1 cellular context compared by ENCODE assay signal in genomic region chr11:353315-353857, GRCh38.
TF ChIP-seq lines count a peak whose summit lies in the region.

No MANE protein-coding gene starts in this region.

TF ChIP-seq in HepG2, 621 proteins besides CTCF, POLR2A, EP300 and RAD21 (continues in another document):
- TF ChIP-seq ZNF263 (CRISPR knock-in tag; IDR thresholded peaks at IDR 0.05) (peak; percentile 86; the same call in 1 of the 2 replicates), KMT2A (CRISPR knock-in tag; IDR thresholded peaks at IDR 0.05) (peak; percentile 65), ZNF580 (CRISPR knock-in tag; IDR thresholded peaks at IDR 0.05; ENCODE audit: borderline replicate concordance, low read depth) (no peak), PAWR (CRISPR knock-in tag; IDR thresholded peaks at IDR 0.05; ENCODE audit: borderline replicate concordance) (no peak), DNMT1 (CRISPR knock-in tag; IDR thresholded peaks at IDR 0.05) (no peak), ZNF547 (CRISPR knock-in tag; IDR thresholded peaks at IDR 0.05) (no peak), ZNF616 (CRISPR knock-in tag; IDR thresholded peaks at IDR 0.05; ENCODE audit: low read depth) (no peak), ZNF430 (CRISPR knock-in tag; IDR thresholded peaks at IDR 0.05) (0 out of 2 replicates have a peak, but pooled peaks have one; percentile 51), KDM6A (CRISPR knock-in tag; IDR thresholded peaks at IDR 0.05; ENCODE audit: low read depth) (peak; percentile 26), TRIM22 (IDR thresholded peaks at IDR 0.05) (no peak), ARNT2 (CRISPR knock-in tag; IDR thresholded peaks at IDR 0.05; ENCODE audit: low read depth) (0 out of 2 replicates have a peak, but pooled peaks have one; percentile 43), FOXP1 (IDR thresholded peaks at IDR 0.05) (no peak), FOXP1 (CRISPR knock-in tag; IDR thresholded peaks at IDR 0.05) (peak; percentile 53), AHDC1 (CRISPR knock-in tag; IDR thresholded peaks at IDR 0.05; ENCODE audit: borderline replicate concordance) (peak; percentile 63; the same call in 1 of the 2 replicates), CBX5 (CRISPR knock-in tag; IDR thresholded peaks at IDR 0.05; ENCODE audit: borderline replicate concordance) (peak; percentile 60; the same call in 1 of the 2 replicates), ZBTB10 (CRISPR knock-in tag; IDR thresholded peaks at IDR 0.05; ENCODE audit: borderline replicate concordance) (peak; percentile 46; the same call in 1 of the 2 replicates), MED13 (CRISPR knock-in tag; IDR thresholded peaks at IDR 0.05) (no peak), SALL1 (CRISPR knock-in tag; IDR thresholded peaks at IDR 0.05) (peak; percentile 77), ZNF501 (CRISPR knock-in tag; IDR thresholded peaks at IDR 0.05) (peak; percentile 51; the same call in 1 of the 2 replicates), ZNF333 (CRISPR knock-in tag; IDR thresholded peaks at IDR 0.05; ENCODE audit: borderline replicate concordance) (no peak), MTA3 (CRISPR knock-in tag; IDR thresholded peaks at IDR 0.05) (no peak), POLR2G (IDR thresholded peaks at IDR 0.05; ENCODE audit: low read depth, low read length) (peak; percentile 91), ZNF235 (CRISPR knock-in tag; IDR thresholded peaks at IDR 0.05; ENCODE audit: borderline replicate concordance) (no peak), DBP (CRISPR knock-in tag; IDR thresholded peaks at IDR 0.05; ENCODE audit: not compliant biosample characterization) (no peak), MATR3 (CRISPR knock-in tag; IDR thresholded peaks at IDR 0.05) (no peak), MAFF (IDR thresholded peaks at IDR 0.05; ENCODE audit: low read depth, low read length) (0 out of 2 replicates have a peak, but pooled peaks have one; percentile 3), ZBTB21 (CRISPR knock-in tag; IDR thresholded peaks at IDR 0.05) (no peak), ZNF619 (CRISPR knock-in tag; IDR thresholded peaks at IDR 0.05) (no peak), ZFP82 (CRISPR knock-in tag; IDR thresholded peaks at IDR 0.05; ENCODE audit: borderline replicate concordance) (0 out of 2 replicates have a peak, but pooled peaks have one; percentile 27), TCF7 (IDR thresholded peaks at IDR 0.05; ENCODE audit: low read depth) (0 out of 2 replicates have a peak, but pooled peaks have one; percentile 11), POLR2AphosphoS5 (IDR thresholded peaks at IDR 0.05; ENCODE audit: low read depth, low read length) (peak; percentile 48; the same call in 1 of the 2 replicates), ADNP (CRISPR knock-in tag; IDR thresholded peaks at IDR 0.05) (no peak), ZNF446 (CRISPR knock-in tag; IDR thresholded peaks at IDR 0.05) (no peak), HINFP (CRISPR knock-in tag; IDR thresholded peaks at IDR 0.05; ENCODE audit: low read depth) (no peak), ZNF775 (CRISPR knock-in tag; IDR thresholded peaks at IDR 0.05; ENCODE audit: borderline replicate concordance) (no peak), PITX1 (CRISPR knock-in tag; IDR thresholded peaks at IDR 0.05) (no peak), ZFY (CRISPR knock-in tag; IDR thresholded peaks at IDR 0.05) (peak; percentile 93), ZNF331 (CRISPR knock-in tag; IDR thresholded peaks at IDR 0.05) (0 out of 2 replicates have a peak, but pooled peaks have one; percentile 22), SETDB1 (CRISPR knock-in tag; IDR thresholded peaks at IDR 0.05; ENCODE audit: borderline replicate concordance) (no peak), POGZ (CRISPR knock-in tag; IDR thresholded peaks at IDR 0.05) (0 out of 2 replicates have a peak, but pooled peaks have one; percentile 22), HOXD1 (CRISPR knock-in tag; IDR thresholded peaks at IDR 0.05) (no peak), ZBTB40 (IDR thresholded peaks at IDR 0.05) (no peak), ZBTB40 (CRISPR knock-in tag; IDR thresholded peaks at IDR 0.05) (peak; percentile 46; the same call in 1 of the 2 replicates), ZNF747 (CRISPR knock-in tag; IDR thresholded peaks at IDR 0.05; ENCODE audit: borderline replicate concordance) (0 out of 2 replicates have a peak, but pooled peaks have one; percentile 39)
